ENCODE assay signal across 1 cellular context in the genomic region with DNA sequence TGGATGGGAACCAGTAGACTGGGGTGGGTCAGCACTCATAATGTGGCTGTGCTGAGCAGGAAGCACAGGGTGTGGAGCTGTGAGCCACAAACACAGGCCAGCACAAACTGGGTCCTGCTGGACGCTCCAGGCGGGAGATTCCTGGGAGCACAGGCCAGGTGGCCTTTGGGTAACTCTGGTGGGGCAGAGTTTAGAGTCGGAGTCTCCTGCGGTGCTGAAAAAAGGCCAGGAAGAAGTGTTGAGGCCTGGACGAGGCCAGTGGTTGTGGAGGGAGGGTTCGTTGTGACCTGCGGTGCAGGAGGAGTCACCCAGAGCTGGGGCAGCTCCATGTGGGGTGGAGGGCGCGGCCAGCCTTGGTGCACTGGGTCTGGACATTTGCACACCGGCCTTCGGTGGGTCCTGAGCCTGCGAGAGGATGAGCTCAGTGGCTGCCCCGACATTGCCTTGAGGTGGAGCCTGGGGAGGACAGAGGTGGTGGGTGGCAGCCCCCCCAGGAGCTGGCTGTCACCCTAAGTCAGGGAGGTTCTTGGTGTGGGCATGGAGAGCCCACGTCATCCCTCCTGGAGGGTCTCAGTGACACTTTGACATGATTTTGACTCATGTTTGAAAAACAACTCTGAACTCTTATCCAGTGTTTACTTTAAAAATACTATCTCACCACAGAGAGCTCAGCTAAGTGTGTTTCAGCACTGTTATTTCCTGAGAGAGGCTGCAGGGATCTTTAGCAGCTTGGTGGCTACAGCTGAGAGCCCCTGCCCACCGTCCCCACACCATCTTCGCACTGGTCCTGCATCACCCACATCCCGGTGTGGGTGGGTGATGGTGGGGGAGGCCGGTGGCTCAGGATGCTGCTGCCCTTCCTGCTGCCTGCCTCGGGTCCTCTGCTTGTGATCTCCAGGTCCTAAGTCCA.
TF ChIP-seq lines count a peak whose summit lies in the region.

No MANE protein-coding gene starts in this region.

TF ChIP-seq in HepG2, 621 proteins besides CTCF, POLR2A, EP300 and RAD21 (continued from another document and continues in another):
- TF ChIP-seq TFDP2 (CRISPR knock-in tag; IDR thresholded peaks at IDR 0.05) (no peak), ZNF530 (CRISPR knock-in tag; IDR thresholded peaks at IDR 0.05; ENCODE audit: low read depth) (no peak), ZNF136 (CRISPR knock-in tag; IDR thresholded peaks at IDR 0.05; ENCODE audit: low read depth) (no peak), MEIS1 (CRISPR knock-in tag; IDR thresholded peaks at IDR 0.05; ENCODE audit: borderline replicate concordance) (no peak), TOPORS (CRISPR knock-in tag; IDR thresholded peaks at IDR 0.05) (no peak), ZNF317 (CRISPR knock-in tag; IDR thresholded peaks at IDR 0.05) (0 out of 2 replicates have a peak, but pooled peaks have one; percentile 50), ZNF230 (CRISPR knock-in tag; IDR thresholded peaks at IDR 0.05) (peak; percentile 61; the same call in 1 of the 2 replicates), MYC (CRISPR knock-in tag; IDR thresholded peaks at IDR 0.05; ENCODE audit: borderline replicate concordance) (no peak), ZNF3 (CRISPR knock-in tag; IDR thresholded peaks at IDR 0.05) (no peak), ATF6 (CRISPR knock-in tag; conservative IDR thresholded peaks at IDR 0.05) (no peak), IRF1 (CRISPR knock-in tag; IDR thresholded peaks at IDR 0.05; ENCODE audit: low read depth) (0 out of 2 replicates have a peak, but pooled peaks have one; percentile 32), MZF1 (CRISPR knock-in tag; IDR thresholded peaks at IDR 0.05; ENCODE audit: borderline replicate concordance) (no peak), RBFOX2 (IDR thresholded peaks at IDR 0.05; ENCODE audit: low read depth, low read length) (no peak), GFI1 (CRISPR knock-in tag; IDR thresholded peaks at IDR 0.05; ENCODE audit: borderline replicate concordance) (no peak), ZNF782 (CRISPR knock-in tag; IDR thresholded peaks at IDR 0.05; ENCODE audit: borderline replicate concordance) (peak; percentile 45; the same call in 1 of the 2 replicates), MIER3 (CRISPR knock-in tag; IDR thresholded peaks at IDR 0.05; ENCODE audit: borderline replicate concordance) (no peak), ZNF280B (CRISPR knock-in tag; IDR thresholded peaks at IDR 0.05; ENCODE audit: borderline replicate concordance) (0 out of 2 replicates have a peak, but pooled peaks have one; percentile 31), CREBL2 (CRISPR knock-in tag; IDR thresholded peaks at IDR 0.05; ENCODE audit: borderline replicate concordance) (no peak), ZNF572 (CRISPR knock-in tag; IDR thresholded peaks at IDR 0.05) (no peak), SOX5 (CRISPR knock-in tag; IDR thresholded peaks at IDR 0.05; ENCODE audit: borderline replicate concordance) (peak; percentile 7; the same call in 1 of the 2 replicates), ZNF761 (CRISPR knock-in tag; conservative IDR thresholded peaks at IDR 0.05) (peak; percentile 48; the same call in 1 of the 2 replicates), MAF1 (CRISPR knock-in tag; IDR thresholded peaks at IDR 0.05; ENCODE audit: borderline replicate concordance) (no peak), ZNF367 (CRISPR knock-in tag; IDR thresholded peaks at IDR 0.05; ENCODE audit: borderline replicate concordance) (no peak), CAMTA2 (CRISPR knock-in tag; IDR thresholded peaks at IDR 0.05; ENCODE audit: borderline replicate concordance) (no peak), ZNF746 (CRISPR knock-in tag; IDR thresholded peaks at IDR 0.05) (no peak)
- TF ChIP-seq, protein P1, sequence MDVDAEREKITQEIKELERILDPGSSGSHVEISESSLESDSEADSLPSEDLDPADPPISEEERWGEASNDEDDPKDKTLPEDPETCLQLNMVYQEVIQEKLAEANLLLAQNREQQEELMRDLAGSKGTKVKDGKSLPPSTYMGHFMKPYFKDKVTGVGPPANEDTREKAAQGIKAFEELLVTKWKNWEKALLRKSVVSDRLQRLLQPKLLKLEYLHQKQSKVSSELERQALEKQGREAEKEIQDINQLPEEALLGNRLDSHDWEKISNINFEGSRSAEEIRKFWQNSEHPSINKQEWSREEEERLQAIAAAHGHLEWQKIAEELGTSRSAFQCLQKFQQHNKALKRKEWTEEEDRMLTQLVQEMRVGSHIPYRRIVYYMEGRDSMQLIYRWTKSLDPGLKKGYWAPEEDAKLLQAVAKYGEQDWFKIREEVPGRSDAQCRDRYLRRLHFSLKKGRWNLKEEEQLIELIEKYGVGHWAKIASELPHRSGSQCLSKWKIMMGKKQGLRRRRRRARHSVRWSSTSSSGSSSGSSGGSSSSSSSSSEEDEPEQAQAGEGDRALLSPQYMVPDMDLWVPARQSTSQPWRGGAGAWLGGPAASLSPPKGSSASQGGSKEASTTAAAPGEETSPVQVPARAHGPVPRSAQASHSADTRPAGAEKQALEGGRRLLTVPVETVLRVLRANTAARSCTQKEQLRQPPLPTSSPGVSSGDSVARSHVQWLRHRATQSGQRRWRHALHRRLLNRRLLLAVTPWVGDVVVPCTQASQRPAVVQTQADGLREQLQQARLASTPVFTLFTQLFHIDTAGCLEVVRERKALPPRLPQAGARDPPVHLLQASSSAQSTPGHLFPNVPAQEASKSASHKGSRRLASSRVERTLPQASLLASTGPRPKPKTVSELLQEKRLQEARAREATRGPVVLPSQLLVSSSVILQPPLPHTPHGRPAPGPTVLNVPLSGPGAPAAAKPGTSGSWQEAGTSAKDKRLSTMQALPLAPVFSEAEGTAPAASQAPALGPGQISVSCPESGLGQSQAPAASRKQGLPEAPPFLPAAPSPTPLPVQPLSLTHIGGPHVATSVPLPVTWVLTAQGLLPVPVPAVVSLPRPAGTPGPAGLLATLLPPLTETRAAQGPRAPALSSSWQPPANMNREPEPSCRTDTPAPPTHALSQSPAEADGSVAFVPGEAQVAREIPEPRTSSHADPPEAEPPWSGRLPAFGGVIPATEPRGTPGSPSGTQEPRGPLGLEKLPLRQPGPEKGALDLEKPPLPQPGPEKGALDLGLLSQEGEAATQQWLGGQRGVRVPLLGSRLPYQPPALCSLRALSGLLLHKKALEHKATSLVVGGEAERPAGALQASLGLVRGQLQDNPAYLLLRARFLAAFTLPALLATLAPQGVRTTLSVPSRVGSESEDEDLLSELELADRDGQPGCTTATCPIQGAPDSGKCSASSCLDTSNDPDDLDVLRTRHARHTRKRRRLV (CRISPR knock-in tag; IDR thresholded peaks at IDR 0.05), result peak; percentile 97
- TF ChIP-seq, protein P2, sequence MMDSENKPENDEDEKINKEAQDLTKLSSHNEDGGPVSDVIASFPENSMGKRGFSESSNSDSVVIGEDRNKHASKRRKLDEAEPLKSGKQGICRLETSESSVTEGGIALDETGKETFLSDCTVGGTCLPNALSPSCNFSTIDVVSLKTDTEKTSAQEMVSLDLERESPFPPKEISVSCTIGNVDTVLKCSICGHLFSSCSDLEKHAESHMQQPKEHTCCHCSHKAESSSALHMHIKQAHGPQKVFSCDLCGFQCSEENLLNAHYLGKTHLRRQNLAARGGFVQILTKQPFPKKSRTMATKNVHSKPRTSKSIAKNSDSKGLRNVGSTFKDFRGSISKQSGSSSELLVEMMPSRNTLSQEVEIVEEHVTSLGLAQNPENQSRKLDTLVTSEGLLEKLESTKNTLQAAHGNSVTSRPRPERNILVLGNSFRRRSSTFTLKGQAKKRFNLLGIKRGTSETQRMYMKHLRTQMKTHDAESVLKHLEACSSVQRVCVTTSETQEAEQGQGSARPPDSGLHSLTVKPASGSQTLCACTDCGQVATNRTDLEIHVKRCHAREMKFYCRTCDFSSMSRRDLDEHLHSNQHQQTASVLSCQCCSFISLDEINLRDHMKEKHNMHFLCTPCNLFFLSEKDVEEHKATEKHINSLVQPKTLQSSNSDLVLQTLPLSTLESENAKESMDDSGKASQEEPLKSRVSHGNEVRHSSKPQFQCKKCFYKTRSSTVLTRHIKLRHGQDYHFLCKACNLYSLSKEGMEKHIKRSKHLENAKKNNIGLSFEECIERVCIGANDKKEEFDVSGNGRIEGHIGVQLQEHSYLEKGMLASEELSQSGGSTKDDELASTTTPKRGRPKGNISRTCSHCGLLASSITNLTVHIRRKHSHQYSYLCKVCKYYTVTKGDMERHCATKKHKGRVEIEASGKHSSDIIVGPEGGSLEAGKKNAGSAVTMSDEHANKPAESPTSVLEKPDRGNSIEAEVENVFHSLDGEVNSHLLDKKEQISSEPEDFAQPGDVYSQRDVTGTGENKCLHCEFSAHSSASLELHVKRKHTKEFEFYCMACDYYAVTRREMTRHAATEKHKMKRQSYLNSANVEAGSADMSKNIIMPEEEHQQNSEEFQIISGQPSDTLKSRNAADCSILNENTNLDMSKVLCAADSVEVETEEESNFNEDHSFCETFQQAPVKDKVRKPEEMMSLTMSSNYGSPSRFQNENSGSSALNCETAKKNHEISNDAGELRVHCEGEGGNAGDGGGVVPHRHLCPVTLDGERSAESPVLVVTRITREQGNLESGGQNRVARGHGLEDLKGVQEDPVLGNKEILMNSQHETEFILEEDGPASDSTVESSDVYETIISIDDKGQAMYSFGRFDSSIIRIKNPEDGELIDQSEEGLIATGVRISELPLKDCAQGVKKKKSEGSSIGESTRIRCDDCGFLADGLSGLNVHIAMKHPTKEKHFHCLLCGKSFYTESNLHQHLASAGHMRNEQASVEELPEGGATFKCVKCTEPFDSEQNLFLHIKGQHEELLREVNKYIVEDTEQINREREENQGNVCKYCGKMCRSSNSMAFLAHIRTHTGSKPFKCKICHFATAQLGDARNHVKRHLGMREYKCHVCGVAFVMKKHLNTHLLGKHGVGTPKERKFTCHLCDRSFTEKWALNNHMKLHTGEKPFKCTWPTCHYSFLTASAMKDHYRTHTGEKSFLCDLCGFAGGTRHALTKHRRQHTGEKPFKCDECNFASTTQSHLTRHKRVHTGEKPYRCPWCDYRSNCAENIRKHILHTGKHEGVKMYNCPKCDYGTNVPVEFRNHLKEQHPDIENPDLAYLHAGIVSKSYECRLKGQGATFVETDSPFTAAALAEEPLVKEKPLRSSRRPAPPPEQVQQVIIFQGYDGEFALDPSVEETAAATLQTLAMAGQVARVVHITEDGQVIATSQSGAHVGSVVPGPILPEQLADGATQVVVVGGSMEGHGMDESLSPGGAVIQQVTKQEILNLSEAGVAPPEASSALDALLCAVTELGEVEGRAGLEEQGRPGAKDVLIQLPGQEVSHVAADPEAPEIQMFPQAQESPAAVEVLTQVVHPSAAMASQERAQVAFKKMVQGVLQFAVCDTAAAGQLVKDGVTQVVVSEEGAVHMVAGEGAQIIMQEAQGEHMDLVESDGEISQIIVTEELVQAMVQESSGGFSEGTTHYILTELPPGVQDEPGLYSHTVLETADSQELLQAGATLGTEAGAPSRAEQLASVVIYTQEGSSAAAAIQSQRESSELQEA (CRISPR knock-in tag; IDR thresholded peaks at IDR 0.05; ENCODE audit: not compliant biosample characterization), result no peak
